In the genomic region with DNA sequence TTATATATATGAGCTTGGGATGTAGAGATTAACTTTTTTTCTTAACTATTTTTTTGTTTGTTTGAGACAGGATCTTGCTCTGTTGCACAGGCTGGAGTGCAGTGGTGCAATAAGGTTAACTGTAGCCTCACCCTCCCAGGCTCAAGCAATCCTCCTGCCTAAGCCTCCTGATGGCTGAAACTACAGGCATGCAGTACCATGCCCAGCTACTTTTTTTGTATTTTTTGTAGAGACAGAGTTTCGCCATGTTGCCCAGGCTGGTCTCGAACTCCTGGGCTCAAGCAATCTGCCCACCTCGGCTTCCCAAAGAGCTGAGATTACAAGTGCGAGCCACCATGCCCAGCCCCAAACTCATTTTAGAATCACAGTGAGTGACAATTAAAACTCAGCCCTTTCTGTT, we compare ENCODE assay signal across 12 cellular contexts.
DNase-seq lines count a peak whose midpoint lies in the region; ATAC-seq and TF ChIP-seq lines count a peak whose summit lies in the region.
"Had no signal": no experiment of that assay in that cellular context is flagged by ENCODE, and none has a peak within 500 bp of the region (broad histone marks: within the 10 kb centered on the region; RNA-seq: fewer than 3 reads in every experiment).

No MANE protein-coding gene starts in this region.

- no peaks in the 10 kb centered on the region for H3K27me3 ChIP-seq in ACC112 (ENCODE audit: insufficient read depth, low read length)
- no peaks in the 10 kb centered on the region for H3K27me3 ChIP-seq in KMS-11 (ENCODE audit: insufficient read depth, low read depth)

- H3K36me3 ChIP-seq in ACC112 (ENCODE audit: insufficient read depth, low read length) = no peaks in the 10 kb centered on the region
- no peaks in the 10 kb centered on the region for H3K36me3 ChIP-seq in KMS-11 (ENCODE audit: insufficient read depth)

- H2AFZ ChIP-seq in ACC112 (ENCODE audit: low read length, unreplicated experiment) (no peak overlapping the region), KMS-11 (ENCODE audit: low read depth) (peak overlapping the region; percentile 53)

- no peak overlapping the region for H3K4me3 ChIP-seq in ACC112 (ENCODE audit: low read depth, low read length)
- no peak overlapping the region for H3K4me3 ChIP-seq in KMS-11 (IDR thresholded peaks at IDR 0.05; ENCODE audit: insufficient read depth, low read depth, low read length)
- no peak overlapping the region for H3K4me3 ChIP-seq in lower leg skin (ENCODE audit: low read depth, poor library complexity, severe bottlenecking)

- TF ChIP-seq POLR2A in lower leg skin (IDR thresholded peaks at IDR 0.05) = no peak

- H3K4me1 ChIP-seq in ACC112 (ENCODE audit: control insufficient read depth, insufficient read depth, low read length, unreplicated experiment) (peaks cover 56% of the 10 kb centered on the region), KMS-11 (ENCODE audit: low read depth, poor library complexity, severe bottlenecking) (peaks cover 58% of the 10 kb centered on the region)

- ATAC-seq in natural killer cell (no peak), omental fat pad (ENCODE audit: low FRiP score) (no peak)
- ATAC-seq: left lobe of liver had no signal

- H3K9ac ChIP-seq in KMS-11 = peak overlapping the region; percentile 66

- no peak for TF ChIP-seq CTCF in KMS-11 (conservative IDR thresholded peaks at IDR 0.05; ENCODE audit: low read depth, low read length)
- TF ChIP-seq CTCF in brain (conservative IDR thresholded peaks at IDR 0.05) = no peak
- TF ChIP-seq CTCF in natural killer cell (IDR thresholded peaks at IDR 0.05) = no peak
- no peak for TF ChIP-seq CTCF in lower leg skin (IDR thresholded peaks at IDR 0.05)
- TF ChIP-seq CTCF in omental fat pad (IDR thresholded peaks at IDR 0.05) = no peak

- H4K20me1 ChIP-seq in KMS-11 (ENCODE audit: insufficient read depth) = no peaks in the 10 kb centered on the region

- peak overlapping the region in 4 of 5 experiments; percentile 12 to 83 (median 80) for H3K27ac Mint-ChIP-seq in brain
- peak overlapping the region; percentile 97 for H3K27ac Mint-ChIP-seq in natural killer cell

- DNase-seq in natural killer cell (no peak), CD1c-positive myeloid dendritic cell (ENCODE audit: extremely low spot score) (no peak), lower leg skin (ENCODE audit: low spot score in 2 of 2) (no peak), omental fat pad (ENCODE audit: low spot score) (no peak), HUDEP-2 (lab: John Stamatoyannopoulos, UW; ENCODE audit: unreplicated experiment in 76 of 76) (no peak)
- DNase-seq: activated CD8-positive, alpha-beta memory T cell treated with anti-CD3 and anti-CD28 coated beads for 24 hours; caudate nucleus; foreskin melanocyte had no signal

- peaks cover 72% of the 10 kb centered on the region for H3K4me1 Mint-ChIP-seq in brain
- peaks cover 53 to 66% of the 10 kb centered on the region in 2 donors for H3K4me1 Mint-ChIP-seq in natural killer cell

- peaks cover 4% of the 10 kb centered on the region for H3K36me3 Mint-ChIP-seq in brain
- no peaks in the 10 kb centered on the region for H3K36me3 Mint-ChIP-seq in natural killer cell

- H3K9me3 Mint-ChIP-seq in brain (peaks cover 0 to 5% (median 3%) of the 10 kb centered on the region in 5 experiments), natural killer cell (no peaks in the 10 kb centered on the region)

- H3K79me2 ChIP-seq in ACC112 (ENCODE audit: control insufficient read depth, insufficient read depth, low read length, unreplicated experiment) (no peaks in the 10 kb centered on the region), KMS-11 (ENCODE audit: insufficient read depth, low read depth) (no peaks in the 10 kb centered on the region)

- intact Hi-C loops in natural killer cell (cut with micrococcal nuclease) (loop anchor here (10.0 kb wide), 3 partner anchors 430 to 1630 kb away; a partner anchor contains a TSS), lower leg skin (cut with DNase I; ENCODE audit: low total_unique reads) (no loop called here)

- 95 to 97% methylated on average over 4 of the region's 4 CpGs for WGBS in lower leg skin, 2 donors

- H3K4me3 Mint-ChIP-seq in brain = no peak overlapping the region
- H3K4me3 Mint-ChIP-seq in natural killer cell = peak overlapping the region; percentile 55

- H3K27ac ChIP-seq in ACC112 (ENCODE audit: low read depth, low read length) = peak overlapping the region; percentile 100
- H3K27ac ChIP-seq in KMS-11 = peak overlapping the region; percentile 90

- no peaks in the 10 kb centered on the region for H3K27me3 Mint-ChIP-seq in brain
- no peaks in the 10 kb centered on the region for H3K27me3 Mint-ChIP-seq in natural killer cell (ENCODE audit: low read depth in 2 of 2)

- H3K4me2 ChIP-seq in KMS-11 = peak overlapping the region; percentile 86
